8 cellular contexts compared by ENCODE assay signal in the genomic region with DNA sequence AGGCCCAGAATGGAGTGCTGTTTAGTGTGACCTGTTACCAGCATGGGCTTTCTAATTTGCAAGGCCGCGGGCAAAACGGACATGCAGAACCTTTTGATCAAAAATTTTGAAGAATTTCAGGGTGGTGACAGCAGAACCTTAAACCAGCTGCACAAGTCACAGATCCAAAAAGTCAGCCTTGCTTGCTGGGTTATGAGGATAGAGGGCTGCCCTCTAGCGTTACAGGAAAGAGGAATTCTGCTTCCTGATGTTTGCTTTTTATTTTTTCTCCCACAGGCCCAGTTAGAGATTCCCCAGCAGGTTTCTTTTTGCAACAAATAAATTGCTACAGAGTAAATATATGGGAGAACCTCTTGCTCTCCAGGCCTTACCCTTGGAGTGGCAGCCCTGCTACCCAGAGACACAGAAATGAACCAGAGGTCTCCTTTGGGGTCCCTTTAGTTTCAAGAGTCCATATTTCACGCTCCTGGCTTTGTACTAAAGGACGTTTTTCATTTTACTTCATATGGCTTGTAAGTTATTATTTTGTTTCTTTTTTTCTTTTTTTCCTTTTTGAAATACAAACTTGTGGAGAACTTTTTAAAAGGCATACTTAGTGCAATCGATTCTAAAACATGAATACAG. TPM values are rescaled to one million over a fixed set of nuclear protein-coding genes. Genes with fewer than 3 reads are reported as not detected.
DNase-seq lines count a peak whose midpoint lies in the region; ATAC-seq and TF ChIP-seq lines count a peak whose summit lies in the region.

No MANE protein-coding gene starts in this region.

- CTCF ChIA-PET in CD4-positive, alpha-beta memory T cell (lab: Charles Lee; ENCODE audit: partially characterized antibody) = no interaction called here

- DNase-seq in CD14-positive monocyte (ENCODE audit: low spot score) = no peak
- peak; percentile 38 for DNase-seq in KBM-7
- DNase-seq in iris pigment epithelial cell (ENCODE audit: low read depth) = peak; percentile 8
- DNase-seq in KG1 (lab: John Stamatoyannopoulos, UW) = no peak
- DNase-seq in mesenteric fat pad (ENCODE audit: low spot score) = no peak
- DNase-seq in CD4-positive, alpha-beta memory T cell = no peak

- peaks cover 5 to 6% of the 10 kb centered on the region in 2 donors for H3K36me3 Mint-ChIP-seq in CD14-positive monocyte
- no peaks in the 10 kb centered on the region for H3K36me3 Mint-ChIP-seq in CD4-positive, alpha-beta memory T cell

- H3K9me3 Mint-ChIP-seq in CD14-positive monocyte = peaks cover 0 to 10% (median 3%) of the 10 kb centered on the region in 7 donors
- peaks cover 0 to 5% (median 0%) of the 10 kb centered on the region in 8 donors for H3K9me3 Mint-ChIP-seq in CD4-positive, alpha-beta memory T cell

- no peak overlapping the region for H3K4me3 Mint-ChIP-seq in CD14-positive monocyte
- H3K4me3 Mint-ChIP-seq in CD4-positive, alpha-beta memory T cell = no peak overlapping the region

- intact Hi-C loops in CD14-positive monocyte (cut with micrococcal nuclease) = no loop called here
- intact Hi-C loops in CD4-positive, alpha-beta memory T cell (cut with micrococcal nuclease) = no loop called here

- POLR2A ChIA-PET in CD4-positive, alpha-beta memory T cell (lab: Charles Lee; ENCODE audit: partially characterized antibody) = no interaction called here

- no peaks in the 10 kb centered on the region for H3K36me3 ChIP-seq in CD4-positive, alpha-beta memory T cell (ENCODE audit: insufficient read depth, low read length)

- no peak overlapping the region for H3K27ac ChIP-seq in CD4-positive, alpha-beta memory T cell (ENCODE audit: low read depth, low read length)

- H3K27me3 Mint-ChIP-seq in CD14-positive monocyte (ENCODE audit: low read depth in 3 of 3) = peaks cover 41 to 46% (median 41%) of the 10 kb centered on the region in 3 donors
- H3K27me3 Mint-ChIP-seq in CD4-positive, alpha-beta memory T cell = peaks cover 21 to 23% of the 10 kb centered on the region in 2 donors

- TF ChIP-seq CTCF in CD14-positive monocyte (IDR thresholded peaks at IDR 0.05) = peak; percentile 22

- ATAC-seq in SK-N-SH treated with all-trans-retinoic acid at 6 μM for 48 hours = peak; percentile 82
- ATAC-seq in HG02885 (IDR thresholded peaks at IDR 0.05; ENCODE audit: poor library complexity, unreplicated experiment) = no peak

- in situ Hi-C loops in KBM-7 (cut with MboI; ENCODE audit: low pct_unique_long_range_greater_than_20kb, low sequenced_read_pairs) = no loop called here

- no peak overlapping the region for H3K27ac Mint-ChIP-seq in CD14-positive monocyte
- H3K27ac Mint-ChIP-seq in CD4-positive, alpha-beta memory T cell = no peak overlapping the region

- H3K27me3 ChIP-seq in CD4-positive, alpha-beta memory T cell (ENCODE audit: insufficient read depth, low read length) = peaks cover 4% of the 10 kb centered on the region

- no peaks in the 10 kb centered on the region for H3K4me1 ChIP-seq in CD4-positive, alpha-beta memory T cell (ENCODE audit: insufficient read depth, low read length)

- H3K9me3 ChIP-seq in CD4-positive, alpha-beta memory T cell (ENCODE audit: control insufficient read depth in 1 of 2, low read length in 2 of 2) = no peaks in the 10 kb centered on the region

- H3K4me1 Mint-ChIP-seq in CD14-positive monocyte = peaks cover 5% of the 10 kb centered on the region
- peaks cover 3 to 7% (median 4%) of the 10 kb centered on the region in 4 donors for H3K4me1 Mint-ChIP-seq in CD4-positive, alpha-beta memory T cell

- no peak overlapping the region for H3K4me3 ChIP-seq in CD4-positive, alpha-beta memory T cell (ENCODE audit: low read length in 2 of 2)

TF ChIP-seq in SK-N-SH treated with all-trans-retinoic acid at 6 μM for 48 hours, 23 proteins besides CTCF, POLR2A, EP300 and RAD21:
- TF ChIP-seq ZNF8 (CRISPR knock-in tag; IDR thresholded peaks at IDR 0.05) (no peak), ZFP3 (CRISPR knock-in tag; IDR thresholded peaks at IDR 0.05) (no peak), TOX (CRISPR knock-in tag; IDR thresholded peaks at IDR 0.05; ENCODE audit: borderline replicate concordance) (no peak), BACH2 (CRISPR knock-in tag; IDR thresholded peaks at IDR 0.05; ENCODE audit: borderline replicate concordance) (no peak), PPARA (CRISPR knock-in tag; IDR thresholded peaks at IDR 0.05; ENCODE audit: borderline replicate concordance) (no peak), CSDC2 (CRISPR knock-in tag; IDR thresholded peaks at IDR 0.05) (no peak), ARNTL (CRISPR knock-in tag; IDR thresholded peaks at IDR 0.05; ENCODE audit: borderline replicate concordance, low read depth) (no peak), ESRRG (CRISPR knock-in tag; IDR thresholded peaks at IDR 0.05) (no peak), SNAI2 (CRISPR knock-in tag; IDR thresholded peaks at IDR 0.05) (no peak), ZFP30 (CRISPR knock-in tag; IDR thresholded peaks at IDR 0.05) (no peak), ISL1 (CRISPR knock-in tag; IDR thresholded peaks at IDR 0.05) (no peak), TCF4 (CRISPR knock-in tag; IDR thresholded peaks at IDR 0.05; ENCODE audit: borderline replicate concordance) (no peak)
- TF ChIP-seq, protein P1, sequence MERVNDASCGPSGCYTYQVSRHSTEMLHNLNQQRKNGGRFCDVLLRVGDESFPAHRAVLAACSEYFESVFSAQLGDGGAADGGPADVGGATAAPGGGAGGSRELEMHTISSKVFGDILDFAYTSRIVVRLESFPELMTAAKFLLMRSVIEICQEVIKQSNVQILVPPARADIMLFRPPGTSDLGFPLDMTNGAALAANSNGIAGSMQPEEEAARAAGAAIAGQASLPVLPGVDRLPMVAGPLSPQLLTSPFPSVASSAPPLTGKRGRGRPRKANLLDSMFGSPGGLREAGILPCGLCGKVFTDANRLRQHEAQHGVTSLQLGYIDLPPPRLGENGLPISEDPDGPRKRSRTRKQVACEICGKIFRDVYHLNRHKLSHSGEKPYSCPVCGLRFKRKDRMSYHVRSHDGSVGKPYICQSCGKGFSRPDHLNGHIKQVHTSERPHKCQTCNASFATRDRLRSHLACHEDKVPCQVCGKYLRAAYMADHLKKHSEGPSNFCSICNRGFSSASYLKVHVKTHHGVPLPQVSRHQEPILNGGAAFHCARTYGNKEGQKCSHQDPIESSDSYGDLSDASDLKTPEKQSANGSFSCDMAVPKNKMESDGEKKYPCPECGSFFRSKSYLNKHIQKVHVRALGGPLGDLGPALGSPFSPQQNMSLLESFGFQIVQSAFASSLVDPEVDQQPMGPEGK (CRISPR knock-in tag; IDR thresholded peaks at IDR 0.05; ENCODE audit: borderline replicate concordance) = no peak
- TF ChIP-seq, protein P2, sequence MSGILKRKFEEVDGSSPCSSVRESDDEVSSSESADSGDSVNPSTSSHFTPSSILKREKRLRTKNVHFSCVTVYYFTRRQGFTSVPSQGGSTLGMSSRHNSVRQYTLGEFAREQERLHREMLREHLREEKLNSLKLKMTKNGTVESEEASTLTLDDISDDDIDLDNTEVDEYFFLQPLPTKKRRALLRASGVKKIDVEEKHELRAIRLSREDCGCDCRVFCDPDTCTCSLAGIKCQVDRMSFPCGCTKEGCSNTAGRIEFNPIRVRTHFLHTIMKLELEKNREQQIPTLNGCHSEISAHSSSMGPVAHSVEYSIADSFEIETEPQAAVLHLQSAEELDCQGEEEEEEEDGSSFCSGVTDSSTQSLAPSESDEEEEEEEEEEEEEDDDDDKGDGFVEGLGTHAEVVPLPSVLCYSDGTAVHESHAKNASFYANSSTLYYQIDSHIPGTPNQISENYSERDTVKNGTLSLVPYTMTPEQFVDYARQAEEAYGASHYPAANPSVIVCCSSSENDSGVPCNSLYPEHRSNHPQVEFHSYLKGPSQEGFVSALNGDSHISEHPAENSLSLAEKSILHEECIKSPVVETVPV (CRISPR knock-in tag; IDR thresholded peaks at IDR 0.05) = no peak
- TF ChIP-seq, protein P3, sequence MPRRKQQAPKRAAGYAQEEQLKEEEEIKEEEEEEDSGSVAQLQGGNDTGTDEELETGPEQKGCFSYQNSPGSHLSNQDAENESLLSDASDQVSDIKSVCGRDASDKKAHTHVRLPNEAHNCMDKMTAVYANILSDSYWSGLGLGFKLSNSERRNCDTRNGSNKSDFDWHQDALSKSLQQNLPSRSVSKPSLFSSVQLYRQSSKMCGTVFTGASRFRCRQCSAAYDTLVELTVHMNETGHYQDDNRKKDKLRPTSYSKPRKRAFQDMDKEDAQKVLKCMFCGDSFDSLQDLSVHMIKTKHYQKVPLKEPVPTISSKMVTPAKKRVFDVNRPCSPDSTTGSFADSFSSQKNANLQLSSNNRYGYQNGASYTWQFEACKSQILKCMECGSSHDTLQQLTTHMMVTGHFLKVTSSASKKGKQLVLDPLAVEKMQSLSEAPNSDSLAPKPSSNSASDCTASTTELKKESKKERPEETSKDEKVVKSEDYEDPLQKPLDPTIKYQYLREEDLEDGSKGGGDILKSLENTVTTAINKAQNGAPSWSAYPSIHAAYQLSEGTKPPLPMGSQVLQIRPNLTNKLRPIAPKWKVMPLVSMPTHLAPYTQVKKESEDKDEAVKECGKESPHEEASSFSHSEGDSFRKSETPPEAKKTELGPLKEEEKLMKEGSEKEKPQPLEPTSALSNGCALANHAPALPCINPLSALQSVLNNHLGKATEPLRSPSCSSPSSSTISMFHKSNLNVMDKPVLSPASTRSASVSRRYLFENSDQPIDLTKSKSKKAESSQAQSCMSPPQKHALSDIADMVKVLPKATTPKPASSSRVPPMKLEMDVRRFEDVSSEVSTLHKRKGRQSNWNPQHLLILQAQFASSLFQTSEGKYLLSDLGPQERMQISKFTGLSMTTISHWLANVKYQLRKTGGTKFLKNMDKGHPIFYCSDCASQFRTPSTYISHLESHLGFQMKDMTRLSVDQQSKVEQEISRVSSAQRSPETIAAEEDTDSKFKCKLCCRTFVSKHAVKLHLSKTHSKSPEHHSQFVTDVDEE (CRISPR knock-in tag; IDR thresholded peaks at IDR 0.05) = no peak
- TF ChIP-seq, protein P4, sequence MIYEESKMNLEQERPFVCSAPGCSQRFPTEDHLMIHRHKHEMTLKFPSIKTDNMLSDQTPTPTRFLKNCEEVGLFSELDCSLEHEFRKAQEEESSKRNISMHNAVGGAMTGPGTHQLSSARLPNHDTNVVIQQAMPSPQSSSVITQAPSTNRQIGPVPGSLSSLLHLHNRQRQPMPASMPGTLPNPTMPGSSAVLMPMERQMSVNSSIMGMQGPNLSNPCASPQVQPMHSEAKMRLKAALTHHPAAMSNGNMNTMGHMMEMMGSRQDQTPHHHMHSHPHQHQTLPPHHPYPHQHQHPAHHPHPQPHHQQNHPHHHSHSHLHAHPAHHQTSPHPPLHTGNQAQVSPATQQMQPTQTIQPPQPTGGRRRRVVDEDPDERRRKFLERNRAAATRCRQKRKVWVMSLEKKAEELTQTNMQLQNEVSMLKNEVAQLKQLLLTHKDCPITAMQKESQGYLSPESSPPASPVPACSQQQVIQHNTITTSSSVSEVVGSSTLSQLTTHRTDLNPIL (CRISPR knock-in tag; IDR thresholded peaks at IDR 0.05; ENCODE audit: low read depth) = no peak
TF ChIP-seq in SK-N-SH treated with all-trans-retinoic acid at 6 μM for 48 hours: peak in this region for 0.

RNA-seq across cellular contexts. Expression of a gene that starts 3.4 kb away (rescaled TPM):
- polyA plus RNA-seq in CD14-positive monocyte = not detected
- 1.2 TPM for total RNA-seq in mesenteric fat pad
- total RNA-seq in CD4-positive, alpha-beta memory T cell = not detected
- not detected for polyA plus RNA-seq in CD4-positive, alpha-beta memory T cell

Comparison
In these comparisons a context has a peak if more than half of its experiments do, and no peak if none do; other contexts are left out.
1. DNase-seq: peak in KBM-7 (single experiment) and iris pigment epithelial cell (single experiment); none in CD14-positive monocyte (single experiment), KG1 (single experiment), mesenteric fat pad (single experiment) and CD4-positive, alpha-beta memory T cell (0 of 5).